17 cellular contexts compared by ENCODE assay signal in genomic region chr6:148445620-148446019, GRCh38.
DNase-seq lines count a peak whose midpoint lies in the region; ATAC-seq, FAIRE-seq and TF ChIP-seq lines count a peak whose summit lies in the region.
"Had no signal": no experiment of that assay in that cellular context is flagged by ENCODE, and none has a peak within 500 bp of the region (broad histone marks: within the 10 kb centered on the region; RNA-seq: fewer than 3 reads in every experiment).

No MANE protein-coding gene starts in this region.

- TF ChIP-seq RAD21 in SK-N-SH (IDR thresholded peaks at IDR 0.05; ENCODE audit: low read length), result no peak

- 4% methylated on average over 6 of the region's 6 CpGs for WGBS in SK-N-SH (ENCODE audit: low lambda C conversion rate)
- WGBS in esophagus squamous epithelium, 2 donors, result 79 to 81% methylated on average over 5 to 6 of the region's 6 CpGs
- 87 to 88% methylated on average over 6 of the region's 6 CpGs for WGBS in pancreas, 2 donors

- no peaks in the 10 kb centered on the region for H3K36me3 Mint-ChIP-seq in natural killer cell

- no peak for TF ChIP-seq POLR2A in esophagus squamous epithelium (IDR thresholded peaks at IDR 0.05)

- H3K27me3 Mint-ChIP-seq in natural killer cell (ENCODE audit: low read depth in 2 of 2), result peaks cover 8% of the 10 kb centered on the region in 2 donors

- H3K4me2 ChIP-seq in SK-N-SH, result peak overlapping the region; percentile 48

- H3K9me3 ChIP-seq in SK-N-SH (no peaks in the 10 kb centered on the region), esophagus squamous epithelium (no peaks in the 10 kb centered on the region), pancreas (no peaks in the 10 kb centered on the region)

- peaks cover 26% of the 10 kb centered on the region; the same call in 1 of the 2 replicates for H3K79me2 ChIP-seq in SK-N-SH (ENCODE audit: insufficient read depth)

- H3K36me3 ChIP-seq in SK-N-SH (replicated peaks in 1 of 2; ENCODE audit: control insufficient read depth in 1 of 2, insufficient read depth in 2 of 2, low read length in 1 of 2), result peaks cover 3 to 22% of the 10 kb centered on the region in 2 experiments
- H3K36me3 ChIP-seq in esophagus squamous epithelium, result peaks cover 0 to 63% (median 0%) of the 10 kb centered on the region in 3 donors
- no peaks in the 10 kb centered on the region for H3K36me3 ChIP-seq in pancreas

- H3K27ac Mint-ChIP-seq in natural killer cell, result no peak overlapping the region
- H3K27ac Mint-ChIP-seq: activated B cell treated with CpG ODN at 0.5 μM for 24 hours had no signal

- no peaks in the 10 kb centered on the region for H3K27me3 ChIP-seq in SK-N-SH (ENCODE audit: insufficient read depth)
- H3K27me3 ChIP-seq in esophagus squamous epithelium, result no peaks in the 10 kb centered on the region
- no peaks in the 10 kb centered on the region for H3K27me3 ChIP-seq in pancreas

- H3K4me3 ChIP-seq in SK-N-SH (ENCODE audit: low read depth in 2 of 2, low read length in 1 of 2) (no peak overlapping the region), esophagus squamous epithelium (no peak overlapping the region), retinal pigment epithelial cell (ENCODE audit: low read length) (no peak overlapping the region), pancreas (no peak overlapping the region)
- H3K4me3 ChIP-seq: lung, SK-N-MC had no signal

- H3K9ac ChIP-seq in SK-N-SH, result no peak overlapping the region

- H3K9me3 Mint-ChIP-seq in natural killer cell, result no peaks in the 10 kb centered on the region
- H3K9me3 Mint-ChIP-seq: activated B cell treated with CpG ODN at 0.5 μM for 24 hours had no signal

- H3K4me1 ChIP-seq in SK-N-SH (ENCODE audit: control insufficient read depth in 1 of 2, insufficient read depth in 2 of 2, low read depth in 1 of 2, low read length in 1 of 2), result peaks cover 2 to 29% of the 10 kb centered on the region in 2 experiments; a peak in 3 of 4 replicates
- H3K4me1 ChIP-seq in esophagus squamous epithelium, result peaks cover 4 to 79% (median 16%) of the 10 kb centered on the region in 3 donors
- no peaks in the 10 kb centered on the region for H3K4me1 ChIP-seq in pancreas

- no peaks in the 10 kb centered on the region for H3K9me2 ChIP-seq in SK-N-SH

- H2AFZ ChIP-seq in SK-N-SH (ENCODE audit: low read depth), result no peak overlapping the region

- ATAC-seq in natural killer cell (no peak), pancreas (no peak)

- H3K27ac ChIP-seq in SK-N-SH (ENCODE audit: low read depth in 2 of 2, low read length in 1 of 2), result peak overlapping the region; percentile 9 to 74; a peak in 2 of 4 replicates
- H3K27ac ChIP-seq in esophagus squamous epithelium, result peak overlapping the region in 3 of 4 donors; percentile 36 to 79 (median 68)
- no peak overlapping the region for H3K27ac ChIP-seq in pancreas
- H3K27ac ChIP-seq: SK-N-MC had no signal

- H3K4me3 Mint-ChIP-seq in natural killer cell, result no peak overlapping the region
- H3K4me3 Mint-ChIP-seq: activated B cell treated with CpG ODN at 0.5 μM for 24 hours had no signal

- no peaks in the 10 kb centered on the region for H4K20me1 ChIP-seq in SK-N-SH (ENCODE audit: insufficient read depth)

- intact Hi-C loops in esophagus squamous epithelium (cut with DNase I), result no loop called here
- intact Hi-C loops in natural killer cell (cut with micrococcal nuclease), result no loop called here
- intact Hi-C loops in pancreas (cut with DNase I), result no loop called here

- FAIRE-seq in pancreas (lab: Jason Lieb, UNC), result no peak

- H3K4me1 Mint-ChIP-seq in natural killer cell, result peaks cover 0 to 11% of the 10 kb centered on the region in 2 donors

- peak in 1 of 2 experiments; percentile 43; a peak in 1 of 4 replicates for TF ChIP-seq EP300 in SK-N-SH (IDR thresholded peaks at IDR 0.05; ENCODE audit: borderline replicate concordance in 1 of 2, low read depth in 1 of 2, low read length in 1 of 2)

- POLR2A ChIA-PET in SK-N-SH (lab: Yijun Ruan, JAX), result no interaction called here

- TF ChIP-seq CTCF in SK-N-SH (IDR thresholded peaks at IDR 0.05), result no peak
- TF ChIP-seq CTCF in esophagus squamous epithelium (IDR thresholded peaks at IDR 0.05), result no peak
- no peak for TF ChIP-seq CTCF in retinal pigment epithelial cell (conservative IDR thresholded peaks at IDR 0.05; ENCODE audit: low read depth, low read length)
- no peak for TF ChIP-seq CTCF in natural killer cell (IDR thresholded peaks at IDR 0.05)
- no peak for TF ChIP-seq CTCF in pancreas (IDR thresholded peaks at IDR 0.05)

- CTCF ChIA-PET in SK-N-SH (lab: Yijun Ruan, JAX), result no interaction called here

- H3F3A ChIP-seq in SK-N-SH (replicated peaks; ENCODE audit: insufficient read depth), result peaks cover 34% of the 10 kb centered on the region

- peak; percentile 94 for DNase-seq in ELR (ENCODE audit: low read depth)
- DNase-seq in SK-N-SH, result no peak
- DNase-seq in esophagus squamous epithelium (lab: John Stamatoyannopoulos, UW), result no peak
- peak; percentile 56 for DNase-seq in retinal pigment epithelial cell (ENCODE audit: low read depth)
- DNase-seq in NCI-H146 treated with DMSO at 0.1 percent for 48 hours (lab: John Stamatoyannopoulos, UW; ENCODE audit: unreplicated experiment), result no peak
- no peak for DNase-seq in natural killer cell
- DNase-seq in GM19240 (ENCODE audit: insufficient read length, low spot score), result no peak
- DNase-seq in pancreas, result no peak
- DNase-seq: activated B cell treated with CpG ODN at 0.5 μM for 24 hours; activated T-cell treated with anti-CD3 and anti-CD28 coated beads, Interleukin-2, amount 50 U/mL, for 1 hour; amniotic stem cell; effector CD8-positive, alpha-beta T cell; hypothalamus; Karpas-422; posterior cingulate gyrus had no signal

TF ChIP-seq in SK-N-SH, 30 proteins besides CTCF, POLR2A, EP300 and RAD21 (continues in another document):
- TF ChIP-seq PBX3 (IDR thresholded peaks at IDR 0.05) (peak; percentile 76), TEAD4 (IDR thresholded peaks at IDR 0.05; ENCODE audit: borderline replicate concordance, insufficient read depth) (peak; percentile 67), RFX5 (IDR thresholded peaks at IDR 0.05; ENCODE audit: low read length) (no peak), GATA2 (CRISPR knock-in tag; IDR thresholded peaks at IDR 0.05) (no peak), SIN3A (IDR thresholded peaks at IDR 0.05; ENCODE audit: borderline replicate concordance, low read depth, low read length) (0 out of 2 replicates have a peak, but pooled peaks have one; percentile 74), IRF3 (IDR thresholded peaks at IDR 0.05; ENCODE audit: low read depth, low read length) (no peak), TCF12 (IDR thresholded peaks at IDR 0.05) (peak; percentile 84), FOXJ3 (CRISPR knock-in tag; IDR thresholded peaks at IDR 0.05) (no peak), NFIC (IDR thresholded peaks at IDR 0.05; ENCODE audit: borderline replicate concordance) (peak; percentile 32; the same call in 1 of the 2 replicates)
- TF ChIP-seq, protein P1, sequence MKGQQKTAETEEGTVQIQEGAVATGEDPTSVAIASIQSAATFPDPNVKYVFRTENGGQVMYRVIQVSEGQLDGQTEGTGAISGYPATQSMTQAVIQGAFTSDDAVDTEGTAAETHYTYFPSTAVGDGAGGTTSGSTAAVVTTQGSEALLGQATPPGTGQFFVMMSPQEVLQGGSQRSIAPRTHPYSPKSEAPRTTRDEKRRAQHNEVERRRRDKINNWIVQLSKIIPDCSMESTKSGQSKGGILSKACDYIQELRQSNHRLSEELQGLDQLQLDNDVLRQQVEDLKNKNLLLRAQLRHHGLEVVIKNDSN (IDR thresholded peaks at IDR 0.05; ENCODE audit: borderline replicate concordance, low read depth), result no peak
- TF ChIP-seq, protein P2, sequence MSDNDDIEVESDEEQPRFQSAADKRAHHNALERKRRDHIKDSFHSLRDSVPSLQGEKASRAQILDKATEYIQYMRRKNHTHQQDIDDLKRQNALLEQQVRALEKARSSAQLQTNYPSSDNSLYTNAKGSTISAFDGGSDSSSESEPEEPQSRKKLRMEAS (IDR thresholded peaks at IDR 0.05; ENCODE audit: low read depth), result peak; percentile 85; the same call in 1 of the 2 replicates

Comparison
In these comparisons a context has a peak if more than half of its experiments do, and no peak if none do; other contexts are left out.
1. DNase-seq: peak in ELR (single experiment) and retinal pigment epithelial cell (single experiment); none in SK-N-SH (single experiment), esophagus squamous epithelium (single experiment), NCI-H146 treated with DMSO at 0.1 percent for 48 hours (single experiment), natural killer cell (single experiment), GM19240 (single experiment) and pancreas (0 of 6).
2. H3K27ac ChIP-seq: peak in SK-N-SH (2 of 2) and esophagus squamous epithelium (3 of 4); none in pancreas (0 of 4).